16 cellular contexts compared by ENCODE assay signal in the genomic region with DNA sequence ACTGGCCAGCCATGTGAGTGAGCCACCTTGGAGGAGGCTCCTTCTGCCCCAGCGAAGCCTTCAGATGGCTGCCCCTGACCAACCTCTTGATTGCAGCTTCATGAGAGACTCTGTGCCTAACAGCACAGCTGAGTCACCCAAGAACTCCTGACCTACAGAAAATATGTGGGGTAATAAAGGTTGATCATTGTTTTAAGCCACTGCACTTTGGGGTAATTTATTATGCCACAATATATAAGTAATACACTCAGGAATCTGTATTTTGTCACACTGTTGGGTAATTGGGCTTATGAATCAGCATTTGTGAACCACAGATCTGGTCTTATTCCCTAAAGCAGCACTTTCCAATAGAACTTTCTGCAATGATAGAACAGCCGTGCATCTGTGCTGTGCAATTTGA. TPM values are rescaled to one million over a fixed set of nuclear protein-coding genes. Genes with fewer than 3 reads are reported as not detected.
DNase-seq lines count a peak whose midpoint lies in the region; ATAC-seq and TF ChIP-seq lines count a peak whose summit lies in the region.
"Had no signal": no experiment of that assay in that cellular context is flagged by ENCODE, and none has a peak within 500 bp of the region (broad histone marks: within the 10 kb centered on the region; RNA-seq: fewer than 3 reads in every experiment).

No MANE protein-coding gene starts in this region.

- no peaks in the 10 kb centered on the region for H3K4me1 Mint-ChIP-seq in activated naive CD8-positive, alpha-beta T cell treated with anti-CD3 and anti-CD28 coated beads, Interleukin-2, amount 50 U/mL, for 24 hours
- no peaks in the 10 kb centered on the region for H3K4me1 Mint-ChIP-seq in activated CD8-positive, alpha-beta memory T cell treated with anti-CD3 and anti-CD28 coated beads, Interleukin-2, amount 10 ng/mL, durations not matched to agents 7 days and 5 days

- no peak overlapping the region for H3K4me3 ChIP-seq in PC-3 (ENCODE audit: low read length)
- no peak overlapping the region for H3K4me3 ChIP-seq in epithelial cell of esophagus (ENCODE audit: low read length)
- H3K4me3 ChIP-seq in osteoblast (ENCODE audit: insufficient read depth, low read length): no peak overlapping the region

- no peak overlapping the region for H3K27ac Mint-ChIP-seq in activated naive CD8-positive, alpha-beta T cell treated with anti-CD3 and anti-CD28 coated beads, Interleukin-2, amount 50 U/mL, for 24 hours
- no peak overlapping the region for H3K27ac Mint-ChIP-seq in activated CD8-positive, alpha-beta memory T cell treated with anti-CD3 and anti-CD28 coated beads, Interleukin-2, amount 10 ng/mL, durations not matched to agents 7 days and 5 days
- H3K27ac Mint-ChIP-seq: activated CD8-positive, alpha-beta T cell treated with anti-CD3 and anti-CD28 coated beads, Interleukin-2, amount 10 ng/mL, durations not matched to agents 7 days and 5 days; activated naive CD8-positive, alpha-beta T cell; effector memory CD8-positive, alpha-beta T cell; naive thymus-derived CD8-positive, alpha-beta T cell had no signal

- CTCF ChIA-PET in PC-3 (lab: Charles Lee): no interaction called here
- CTCF ChIA-PET in activated CD8-positive, alpha-beta memory T cell treated with anti-CD3 and anti-CD28 coated beads, Interleukin-2, amount 10 ng/mL, durations not matched to agents 7 days and 5 days (lab: Charles Lee): no interaction called here

- intact Hi-C loops in PC-3 (cut with micrococcal nuclease): no loop called here

- H3F3A ChIP-seq in PC-3 (ENCODE audit: low read length, unreplicated experiment): no peaks in the 10 kb centered on the region

- H2AFZ ChIP-seq in PC-3 (ENCODE audit: low read length) (peak overlapping the region; percentile 33), osteoblast (ENCODE audit: low read length) (peak overlapping the region; percentile 58)

- no peaks in the 10 kb centered on the region for H3K9me3 Mint-ChIP-seq in activated naive CD8-positive, alpha-beta T cell treated with anti-CD3 and anti-CD28 coated beads, Interleukin-2, amount 50 U/mL, for 24 hours
- no peaks in the 10 kb centered on the region for H3K9me3 Mint-ChIP-seq in activated CD8-positive, alpha-beta memory T cell treated with anti-CD3 and anti-CD28 coated beads, Interleukin-2, amount 10 ng/mL, durations not matched to agents 7 days and 5 days (ENCODE audit: low read depth)
- H3K9me3 Mint-ChIP-seq: effector memory CD8-positive, alpha-beta T cell; naive thymus-derived CD8-positive, alpha-beta T cell had no signal

- H3K4me1 ChIP-seq in PC-3 (ENCODE audit: insufficient read depth, low read length): peaks cover 20% of the 10 kb centered on the region
- H3K4me1 ChIP-seq in osteoblast (ENCODE audit: insufficient read depth, low read length): peaks cover 28% of the 10 kb centered on the region

- H4K20me1 ChIP-seq in PC-3 (ENCODE audit: low read length) (no peaks in the 10 kb centered on the region), osteoblast (ENCODE audit: insufficient read depth, low read length) (no peaks in the 10 kb centered on the region)

- H3K27me3 ChIP-seq in PC-3 (ENCODE audit: low read length): no peaks in the 10 kb centered on the region
- no peaks in the 10 kb centered on the region for H3K27me3 ChIP-seq in osteoblast (ENCODE audit: insufficient read depth, low read length)

- no peaks in the 10 kb centered on the region for H3K9me2 ChIP-seq in PC-3 (replicated peaks; ENCODE audit: low read length)

- H3K27me3 Mint-ChIP-seq in activated naive CD8-positive, alpha-beta T cell treated with anti-CD3 and anti-CD28 coated beads, Interleukin-2, amount 50 U/mL, for 24 hours: peaks cover 4% of the 10 kb centered on the region
- H3K27me3 Mint-ChIP-seq in activated CD8-positive, alpha-beta memory T cell treated with anti-CD3 and anti-CD28 coated beads, Interleukin-2, amount 10 ng/mL, durations not matched to agents 7 days and 5 days: peaks cover 16% of the 10 kb centered on the region
- H3K27me3 Mint-ChIP-seq: activated naive CD8-positive, alpha-beta T cell had no signal

- TF ChIP-seq CTCF in PC-3 (conservative IDR thresholded peaks at IDR 0.05; ENCODE audit: low read depth, low read length) (no peak), epithelial cell of esophagus (IDR thresholded peaks at IDR 0.05; ENCODE audit: insufficient read depth, low read depth, low read length, missing control alignments) (no peak), osteoblast (IDR thresholded peaks at IDR 0.05; ENCODE audit: extremely low read depth, low read depth, low read length) (no peak)

- H3K9ac ChIP-seq in PC-3 (ENCODE audit: low read length): no peak overlapping the region

- BruUV-seq in PC-3 (replicated peaks; lab: Mats Ljungman, UMichigan): no TSS peak

- POLR2A ChIA-PET in PC-3 (lab: Charles Lee; ENCODE audit: unreplicated experiment): no interaction called here

- no peaks in the 10 kb centered on the region for H3K36me3 Mint-ChIP-seq in activated naive CD8-positive, alpha-beta T cell treated with anti-CD3 and anti-CD28 coated beads, Interleukin-2, amount 50 U/mL, for 24 hours (ENCODE audit: low read depth)
- no peaks in the 10 kb centered on the region for H3K36me3 Mint-ChIP-seq in activated CD8-positive, alpha-beta memory T cell treated with anti-CD3 and anti-CD28 coated beads, Interleukin-2, amount 10 ng/mL, durations not matched to agents 7 days and 5 days
- H3K36me3 Mint-ChIP-seq: naive thymus-derived CD8-positive, alpha-beta T cell had no signal

- peak; percentile 86 for DNase-seq in GM03348 (ENCODE audit: low spot score)
- peak; percentile 68 for DNase-seq in PC-3
- DNase-seq in epithelial cell of esophagus (ENCODE audit: low read depth): peak; percentile 92
- DNase-seq in osteoblast (ENCODE audit: insufficient read length, low spot score, missing footprints): peak; percentile 93
- DNase-seq in activated naive CD8-positive, alpha-beta T cell treated with anti-CD3 and anti-CD28 coated beads, Interleukin-2, amount 50 U/mL, for 24 hours: no peak
- DNase-seq in D341Med (ENCODE audit: low spot score): no peak
- DNase-seq in activated CD8-positive, alpha-beta memory T cell treated with anti-CD3 and anti-CD28 coated beads, Interleukin-2, amount 10 ng/mL, durations not matched to agents 7 days and 5 days: no peak
- DNase-seq: activated CD8-positive, alpha-beta T cell treated with anti-CD3 and anti-CD28 coated beads, Interleukin-2, amount 10 ng/mL, durations not matched to agents 7 days and 5 days; effector memory CD8-positive, alpha-beta T cell; naive thymus-derived CD8-positive, alpha-beta T cell; NCI-H1092 treated with DMSO at 0.1 percent for 48 hours; NCI-H524; stimulated activated CD4-positive, alpha-beta T cell treated with anti-CD3 and anti-CD28 coated beads, Interleukin-12 subunit alpha, Interleukin-12 subunit beta, amount 100 ng/mL, for 4 hours; stimulated activated CD8-positive, alpha-beta memory T cell treated with anti-CD3 and anti-CD28 coated beads, Interleukin-4, amount 100 ng/mL, for 48 hours had no signal

- H3K79me2 ChIP-seq in PC-3 (ENCODE audit: low read length) (no peaks in the 10 kb centered on the region), osteoblast (ENCODE audit: insufficient read depth, low read length) (no peaks in the 10 kb centered on the region)

- ATAC-seq in PC-3 (peak; percentile 39), HG03196 (IDR thresholded peaks at IDR 0.05; ENCODE audit: unreplicated experiment) (no peak)
- no peak for ATAC-seq in activated naive CD8-positive, alpha-beta T cell treated with anti-CD3 and anti-CD28 coated beads, Interleukin-2, amount 50 U/mL, for 24 hours
- ATAC-seq in activated CD8-positive, alpha-beta memory T cell treated with anti-CD3 and anti-CD28 coated beads, Interleukin-2, amount 10 ng/mL, durations not matched to agents 7 days and 5 days: no peak
- ATAC-seq: activated CD8-positive, alpha-beta T cell treated with anti-CD3 and anti-CD28 coated beads, Interleukin-2, amount 10 ng/mL, durations not matched to agents 7 days and 5 days; effector memory CD8-positive, alpha-beta T cell; naive thymus-derived CD8-positive, alpha-beta T cell had no signal

- no peaks in the 10 kb centered on the region for H3K36me3 ChIP-seq in PC-3 (ENCODE audit: low read depth, low read length)
- no peaks in the 10 kb centered on the region for H3K36me3 ChIP-seq in osteoblast (ENCODE audit: insufficient read depth, low read length)

- peak overlapping the region; percentile 66 for H3K27ac ChIP-seq in PC-3 (ENCODE audit: low read length)
- H3K27ac ChIP-seq in osteoblast (ENCODE audit: low read depth, low read length): peak overlapping the region; percentile 92

- no peak overlapping the region for H3K4me3 Mint-ChIP-seq in activated naive CD8-positive, alpha-beta T cell treated with anti-CD3 and anti-CD28 coated beads, Interleukin-2, amount 50 U/mL, for 24 hours
- no peak overlapping the region for H3K4me3 Mint-ChIP-seq in activated CD8-positive, alpha-beta memory T cell treated with anti-CD3 and anti-CD28 coated beads, Interleukin-2, amount 10 ng/mL, durations not matched to agents 7 days and 5 days
- H3K4me3 Mint-ChIP-seq: activated CD8-positive, alpha-beta T cell treated with anti-CD3 and anti-CD28 coated beads, Interleukin-2, amount 10 ng/mL, durations not matched to agents 7 days and 5 days; activated naive CD8-positive, alpha-beta T cell; effector memory CD8-positive, alpha-beta T cell; naive thymus-derived CD8-positive, alpha-beta T cell had no signal

- H3K9me3 ChIP-seq in PC-3 (ENCODE audit: low read length) (no peaks in the 10 kb centered on the region), osteoblast (ENCODE audit: low read depth, low read length) (no peaks in the 10 kb centered on the region)

- H3K4me2 ChIP-seq in PC-3 (ENCODE audit: low read length) (peak overlapping the region; percentile 51), osteoblast (ENCODE audit: insufficient read depth, low read length) (peak overlapping the region; percentile 25)

RNA-seq across cellular contexts. Expression of a gene that starts 24.4 kb away (rescaled TPM):
- total RNA-seq in PC-3 (2014; rRNA removed) (193 and 220 TPM in 2 replicates), osteoblast (236 and 264 TPM in 2 replicates)
- total RNA-seq in activated CD8-positive, alpha-beta memory T cell treated with anti-CD3 and anti-CD28 coated beads, Interleukin-2, amount 10 ng/mL, durations not matched to agents 7 days and 5 days: 100 to 1,000 TPM; 204 to 258 TPM

Comparison
In these comparisons a context has a peak if more than half of its experiments do, and no peak if none do; other contexts are left out.
1. DNase-seq: peak in GM03348 (single experiment), PC-3 (single experiment), epithelial cell of esophagus (single experiment) and osteoblast (single experiment); none in activated naive CD8-positive, alpha-beta T cell treated with anti-CD3 and anti-CD28 coated beads, Interleukin-2, amount 50 U/mL, for 24 hours (single experiment), D341Med (single experiment) and activated CD8-positive, alpha-beta memory T cell treated with anti-CD3 and anti-CD28 coated beads, Interleukin-2, amount 10 ng/mL, durations not matched to agents 7 days and 5 days (single experiment).